8 cellular contexts compared by ENCODE assay signal in genomic region chr5:154197801-154198461, GRCh38. TPM values are rescaled to one million over a fixed set of nuclear protein-coding genes. Genes with fewer than 3 reads are reported as not detected.
DNase-seq lines count a peak whose midpoint lies in the region; ATAC-seq and TF ChIP-seq lines count a peak whose summit lies in the region.

No MANE protein-coding gene starts in this region.

- 48 to 53% methylated on average over 4 to 8 of the region's 8 CpGs for whole genome bisulfite sequencing in esophagus squamous epithelium, 2 donors

- intact Hi-C loops in esophagus squamous epithelium (cut with DNase I): no loop called here

- H3K4me3 ChIP-seq in esophagus squamous epithelium: no peak overlapping the region

- H3K27ac ChIP-seq in epithelial cell of prostate (peak overlapping the region; percentile 58), esophagus squamous epithelium (peak overlapping the region in 2 of 4 donors; percentile 40 to 54)

- no peak for TF ChIP-seq POLR2A in esophagus squamous epithelium (IDR thresholded peaks at IDR 0.05)

- peak; percentile 68 for DNase-seq in DMS153 treated with DMSO at 0.1 percent for 48 hours (lab: John Stamatoyannopoulos, UW; ENCODE audit: unreplicated experiment)
- peak; percentile 86 for DNase-seq in LHCN-M2 (ENCODE audit: low read depth)
- DNase-seq in activated CD4-positive, alpha-beta T cell treated with anti-CD3 and anti-CD28 coated beads, Interleukin-2, amount 50 U/mL, for 1 hour: peak; percentile 50
- peak; percentile 95 for DNase-seq in epithelial cell of prostate (ENCODE audit: low read depth, low spot score)
- peak; percentile 28 to 45 for DNase-seq in stimulated activated CD8-positive, alpha-beta memory T cell treated with anti-CD3 and anti-CD28 coated beads, Interleukin-4, amount 100 ng/mL, for 1 hour (ENCODE audit: low read depth in 2 of 2, low spot score in 1 of 2)
- DNase-seq in esophagus squamous epithelium (lab: John Stamatoyannopoulos, UW): no peak
- DNase-seq in UCSD-AML1 (lab: John Stamatoyannopoulos, UW; ENCODE audit: unreplicated experiment): no peak

- no peaks in the 10 kb centered on the region for H3K36me3 ChIP-seq in esophagus squamous epithelium

- ATAC-seq in HG02970 (IDR thresholded peaks at IDR 0.05; ENCODE audit: low FRiP score, unreplicated experiment): no peak

- TF ChIP-seq CTCF in esophagus squamous epithelium (IDR thresholded peaks at IDR 0.05): no peak

- H3K27me3 ChIP-seq in esophagus squamous epithelium: peaks cover 0 to 27% (median 0%) of the 10 kb centered on the region in 4 donors

- H3K9me3 ChIP-seq in esophagus squamous epithelium: no peaks in the 10 kb centered on the region

- peaks cover 12 to 61% (median 29%) of the 10 kb centered on the region in 3 donors for H3K4me1 ChIP-seq in esophagus squamous epithelium

RNA-seq across cellular contexts. Expression of gene GALNT10, which starts 7.4 kb away (rescaled TPM):
- total RNA-seq in LHCN-M2 (2014; rRNA removed) (30.3 and 31.7 TPM in 2 replicates), esophagus squamous epithelium (10 to 100 TPM in 1 of 4 donors, 1 to 10 TPM in 3; 3.6 to 47.2 (median 9.0) TPM)
- polyA plus RNA-seq in LHCN-M2 (2012): 58.6 TPM

Comparison
In these comparisons a context has a peak if more than half of its experiments do, and no peak if none do; other contexts are left out.
1. DNase-seq: peak in DMS153 treated with DMSO at 0.1 percent for 48 hours (single experiment), LHCN-M2 (single experiment), activated CD4-positive, alpha-beta T cell treated with anti-CD3 and anti-CD28 coated beads, Interleukin-2, amount 50 U/mL, for 1 hour (single experiment), epithelial cell of prostate (single experiment) and stimulated activated CD8-positive, alpha-beta memory T cell treated with anti-CD3 and anti-CD28 coated beads, Interleukin-4, amount 100 ng/mL, for 1 hour (2 of 2); none in esophagus squamous epithelium (single experiment) and UCSD-AML1 (single experiment).